In genomic region chr21:43498065-43498464, GRCh38 we compare ENCODE assay signal across 7 cellular contexts.
DNase-seq lines count a peak whose midpoint lies in the region; ATAC-seq, FAIRE-seq and TF ChIP-seq lines count a peak whose summit lies in the region.
"Not testable (repeated sequence)": the region's sequence is repeated elsewhere in the genome, so short reads cannot be mapped to it uniquely, and the experiment has no call there.

No MANE protein-coding gene starts in this region.

- not testable (repeated sequence) for H3K36me3 ChIP-seq in Panc1 (ENCODE audit: control insufficient read depth, insufficient read depth, low read length); endothelial cell of umbilical vein (ENCODE audit: control insufficient read depth in 2 of 2, extremely low read depth in 1 of 2, insufficient read depth in 2 of 2, low read length in 2 of 2); heart left ventricle; keratinocyte (ENCODE audit: control insufficient read depth in 2 of 2, extremely low read depth in 1 of 2, insufficient read depth in 2 of 2, low read length in 2 of 2)

- not testable (repeated sequence) for H3K9me3 ChIP-seq in Panc1 (ENCODE audit: control insufficient read depth, insufficient read depth, low read depth, low read length); endothelial cell of umbilical vein (replicated peaks; ENCODE audit: control insufficient read depth, insufficient read depth, low read length); heart left ventricle; keratinocyte (ENCODE audit: control insufficient read depth, low read depth, low read length)

- intact Hi-C loops in Panc1 (cut with micrococcal nuclease; ENCODE audit: unreplicated experiment); endothelial cell of umbilical vein (cut with micrococcal nuclease); heart left ventricle (cut with DNase I); sciatic nerve (cut with DNase I): not testable (repeated sequence)

- BruUV-seq in Panc1 (replicated peaks; lab: Mats Ljungman, UMichigan); endothelial cell of umbilical vein (replicated peaks; lab: Mats Ljungman, UMichigan): not testable (repeated sequence)

- no CpG with 5 or more reads among the region's 7 CpGs for WGBS in heart left ventricle, 4 donors

- not testable (repeated sequence) for H3K27me3 ChIP-seq in Panc1 (ENCODE audit: control insufficient read depth, insufficient read depth, low read length); endothelial cell of umbilical vein (ENCODE audit: control insufficient read depth in 2 of 2, insufficient read depth in 2 of 2, low read length in 2 of 2); heart left ventricle; keratinocyte (ENCODE audit: control insufficient read depth, extremely low read depth, insufficient read depth, low read length)

- dilution Hi-C loops in endothelial cell of umbilical vein (cut with MboI; ENCODE audit: extremely low pct_ligation_motif_present, low sequenced_read_pairs); keratinocyte (cut with MboI; ENCODE audit: extremely low pct_ligation_motif_present, low sequenced_read_pairs): not testable (repeated sequence)

- not testable (repeated sequence) for DNase-seq in HTR-8/SVneo (ENCODE audit: insufficient read length, low spot score); Panc1 (ENCODE audit: low read depth, low spot score); endothelial cell of umbilical vein (ENCODE audit: low read depth, low spot score); heart left ventricle; keratinocyte (ENCODE audit: low read depth, low spot score); sciatic nerve (ENCODE audit: low spot score)

- not testable (repeated sequence) for H4K20me1 ChIP-seq in endothelial cell of umbilical vein (replicated peaks; ENCODE audit: control insufficient read depth, extremely low read depth, insufficient read depth, low read length); keratinocyte (ENCODE audit: control insufficient read depth, extremely low read depth, insufficient read depth, low read length)

- FAIRE-seq in HTR-8/SVneo (lab: Jason Lieb, UNC): peak; percentile 91
- peak; percentile 71 for FAIRE-seq in endothelial cell of umbilical vein (lab: Jason Lieb, UNC)
- peak; percentile 97 for FAIRE-seq in keratinocyte (lab: Jason Lieb, UNC)

- not testable (repeated sequence) for H3K9ac ChIP-seq in endothelial cell of umbilical vein (replicated peaks; ENCODE audit: extremely low read depth, insufficient read depth, low read length); keratinocyte (ENCODE audit: control insufficient read depth, extremely low read depth, insufficient read depth, low read length)

- not testable (repeated sequence) for TF ChIP-seq CTCF in Panc1 (IDR thresholded peaks at IDR 0.05); endothelial cell of umbilical vein (IDR thresholded peaks at IDR 0.05; ENCODE audit: extremely low read depth in 1 of 2, insufficient read depth in 1 of 2, low read depth in 1 of 2, low read length in 2 of 2); heart left ventricle (IDR thresholded peaks at IDR 0.05); keratinocyte (optimal IDR thresholded peaks at IDR 0.05 in 1 of 3, IDR thresholded peaks at IDR 0.05 in 1 of 3, conservative IDR thresholded peaks at IDR 0.05 in 1 of 3; ENCODE audit: extremely low read depth in 1 of 3, insufficient read depth in 2 of 3, low read length in 3 of 3)

- H2AFZ ChIP-seq in endothelial cell of umbilical vein (ENCODE audit: low read depth, low read length); keratinocyte (ENCODE audit: control insufficient read depth, low read length): not testable (repeated sequence)

- not testable (repeated sequence) for H3K4me2 ChIP-seq in endothelial cell of umbilical vein (ENCODE audit: insufficient read depth, low read length); keratinocyte (ENCODE audit: control insufficient read depth, extremely low read depth, insufficient read depth, low read depth, low read length)

- in situ Hi-C loops in Panc1 (cut with HindIII; ENCODE audit: low pct_unique_long_range_greater_than_20kb, low sequenced_read_pairs): not testable (repeated sequence)

- ATAC-seq in Panc1: peak; percentile 85
- peak; percentile 79 for ATAC-seq in SK-N-SH treated with all-trans-retinoic acid at 6 μM for 48 hours
- peak in 3 of 4 donors; percentile 13 to 69 (median 36) for ATAC-seq in heart left ventricle
- ATAC-seq in sciatic nerve: peak; percentile 50

- H3K9me1 ChIP-seq in endothelial cell of umbilical vein (replicated peaks; ENCODE audit: control insufficient read depth, extremely low read depth, insufficient read depth, low read length); keratinocyte (ENCODE audit: control insufficient read depth, extremely low read depth, insufficient read depth, low read length): not testable (repeated sequence)

- POLR2A ChIA-PET in Panc1 (lab: Charles Lee); endothelial cell of umbilical vein (lab: Charles Lee): not testable (repeated sequence)

- TF ChIP-seq POLR2A in endothelial cell of umbilical vein (IDR thresholded peaks at IDR 0.05; ENCODE audit: low read depth, low read length); heart left ventricle (IDR thresholded peaks at IDR 0.05): not testable (repeated sequence)

- not testable (repeated sequence) for H3K27ac ChIP-seq in Panc1 (ENCODE audit: low read length); endothelial cell of umbilical vein (ENCODE audit: insufficient read depth, low read depth, low read length); heart left ventricle; keratinocyte (ENCODE audit: control insufficient read depth, insufficient read depth, low read length)

- H3K4me1 ChIP-seq in Panc1 (ENCODE audit: control insufficient read depth, insufficient read depth, low read length); endothelial cell of umbilical vein (ENCODE audit: control insufficient read depth, extremely low read depth, insufficient read depth, low read length); heart left ventricle; keratinocyte (ENCODE audit: control insufficient read depth, extremely low read depth, insufficient read depth, low read length): not testable (repeated sequence)

- H3K4me3 ChIP-seq in Panc1 (ENCODE audit: low read depth in 2 of 2, low read length in 2 of 2); endothelial cell of umbilical vein (replicated peaks in 1 of 3; ENCODE audit: insufficient read depth in 1 of 3, low read depth in 1 of 3, low read length in 3 of 3); heart left ventricle; keratinocyte (ENCODE audit: control insufficient read depth in 2 of 3, extremely low read depth in 1 of 3, insufficient read depth in 2 of 3, low read depth in 1 of 3, low read length in 3 of 3): not testable (repeated sequence)

- not testable (repeated sequence) for H3K79me2 ChIP-seq in endothelial cell of umbilical vein (ENCODE audit: control insufficient read depth, insufficient read depth, low read length); keratinocyte (ENCODE audit: control insufficient read depth, insufficient read depth, low read length)

- CTCF ChIA-PET in Panc1 (lab: Charles Lee); endothelial cell of umbilical vein (lab: Charles Lee): not testable (repeated sequence)
